ENCODE assay signal across 8 cellular contexts in genomic region chr19:7942981-7943443, GRCh38. TPM values are rescaled to one million over a fixed set of nuclear protein-coding genes. Genes with fewer than 3 reads are reported as not detected.
DNase-seq lines count a peak whose midpoint lies in the region; ATAC-seq, FAIRE-seq and TF ChIP-seq lines count a peak whose summit lies in the region.

No MANE protein-coding gene starts in this region.

- H3K4me3 ChIP-seq in K562 (peak overlapping the region; percentile 64), lower leg skin (ENCODE audit: low read depth, poor library complexity, severe bottlenecking) (peak overlapping the region; percentile 95), uterus (peak overlapping the region; percentile 64 to 98)

- peaks cover 63% of the 10 kb centered on the region for H3K79me2 ChIP-seq in K562 (ENCODE audit: control insufficient read depth, insufficient read depth, low read length)

- H4K20me1 ChIP-seq in K562 (replicated peaks; ENCODE audit: control insufficient read depth, insufficient read depth, low read length), result no peaks in the 10 kb centered on the region

- TF ChIP-seq CTCF in K562 (IDR thresholded peaks at IDR 0.05 in 2 of 3, conservative IDR thresholded peaks at IDR 0.05 in 1 of 3; ENCODE audit: insufficient read depth in 2 of 3, low read depth in 1 of 3, low read length in 3 of 3) (no peak), lower leg skin (IDR thresholded peaks at IDR 0.05) (no peak), uterus (IDR thresholded peaks at IDR 0.05) (no peak)

- H3K9me3 ChIP-seq in ES-I3 (ENCODE audit: control insufficient read depth, insufficient read depth, low read length), result no peaks in the 10 kb centered on the region
- H3K9me3 ChIP-seq in K562 (replicated peaks; ENCODE audit: control insufficient read depth, insufficient read depth, low read depth, low read length), result no peaks in the 10 kb centered on the region
- H3K9me3 ChIP-seq in uterus, result no peaks in the 10 kb centered on the region

- POLR2A ChIA-PET in K562 (lab: Yijun Ruan, JAX), result interaction anchor here (0.6 to 2.7 kb wide), 18 partner anchors 10 to 1168 kb away, joined by 3 to 27 read pairs (median 4); partner anchors contain the start of genes CTXN1, LRRC8E, NDUFA7 and RPS28

- TF ChIP-seq POLR2A in K562 (conservative IDR thresholded peaks at IDR 0.05) (no peak), lower leg skin (IDR thresholded peaks at IDR 0.05) (no peak), uterus (IDR thresholded peaks at IDR 0.05) (no peak)

- H3K36me3 ChIP-seq in ES-I3 (ENCODE audit: insufficient read depth, low read length) (peaks cover 4% of the 10 kb centered on the region; the same call in 1 of the 2 replicates), K562 (ENCODE audit: control insufficient read depth, insufficient read depth, low read length) (peaks cover 43% of the 10 kb centered on the region), uterus (no peaks in the 10 kb centered on the region)

- ATAC-seq in HG03175 (IDR thresholded peaks at IDR 0.05; ENCODE audit: unreplicated experiment) (peak; percentile 12), K562 (peak; percentile 24; the same call in 2 of the 3 replicates), GM21423 (IDR thresholded peaks at IDR 0.05; ENCODE audit: unreplicated experiment) (no peak)

- intact Hi-C loops in K562 (cut with micrococcal nuclease), result loop anchor here (2.0 to 10.0 kb wide), 3 partner anchors 60 to 209 kb away; no protein-coding TSS in a partner anchor
- intact Hi-C loops in lower leg skin (cut with DNase I; ENCODE audit: low total_unique reads), result loop anchor here (1.0 kb wide), 1 partner anchor 16 kb away; no protein-coding TSS in a partner anchor
- intact Hi-C loops in uterus (cut with DNase I; ENCODE audit: low total_unique reads), result loop anchor here (5.0 kb wide), 1 partner anchor 59 kb away; no protein-coding TSS in a partner anchor

- in situ Hi-C loops in K562 (cut with MboI) (no loop called here), KBM-7 (cut with MboI; ENCODE audit: low pct_unique_long_range_greater_than_20kb, low sequenced_read_pairs) (no loop called here)

- WGBS in K562 (ENCODE audit: insufficient coverage, low coverage, missing lambda C conversion rate), result 1% methylated on average over 33 of the region's 33 CpGs
- 3 to 4% methylated on average over 33 of the region's 33 CpGs for WGBS in lower leg skin, 2 donors

- H3K4me2 ChIP-seq in K562 (ENCODE audit: insufficient read depth, low read length), result peak overlapping the region; percentile 95

- no peak for TF ChIP-seq RAD21 in K562 (CRISPR knock-in tag; conservative IDR thresholded peaks at IDR 0.05 in 1 of 2, IDR thresholded peaks at IDR 0.05 in 1 of 2)

- BruUV-seq in K562 (replicated peaks; lab: Mats Ljungman, UMichigan), result no TSS peak

- FAIRE-seq in K562 (lab: Jason Lieb, UNC), result peak; percentile 11

- H3K9ac ChIP-seq in ES-I3 (ENCODE audit: low read depth, low read length), result peak overlapping the region; percentile 97
- peak overlapping the region; percentile 95 to 99 for H3K9ac ChIP-seq in K562 (ENCODE audit: insufficient read depth in 1 of 2, low read depth in 2 of 2, low read length in 2 of 2)

- DNase-seq in K562 (ENCODE audit: extremely low read depth in 1 of 4, low spot score in 3 of 4) (peak in 1 of 4 experiments; percentile 77), lower leg skin (ENCODE audit: low spot score in 2 of 2) (no peak), uterus (no peak), KBM-7 (no peak), H4 (ENCODE audit: low spot score) (no peak)

- TF ChIP-seq EP300 in K562 (IDR thresholded peaks at IDR 0.05; ENCODE audit: low read length), result no peak

- H3K27ac ChIP-seq in K562 (ENCODE audit: extremely low read depth, low read depth, low read length) (peak overlapping the region; percentile 94), uterus (peak overlapping the region; percentile 97 to 98)

- CTCF ChIA-PET in K562 (lab: Yijun Ruan, JAX; ENCODE audit: low intra/inter-chr PET ratio), result interaction anchor here (0.6 to 2.3 kb wide), 3 partner anchors 126 to 325 kb away, joined by 4 to 16 read pairs (median 7); no protein-coding TSS in a partner anchor

- H3K27me3 ChIP-seq in K562 (ENCODE audit: control insufficient read depth in 2 of 2, insufficient read depth in 2 of 2, low read length in 2 of 2) (no peaks in the 10 kb centered on the region), uterus (no peaks in the 10 kb centered on the region)

- peak overlapping the region; percentile 24; the same call in 1 of the 2 replicates for H2AFZ ChIP-seq in K562 (ENCODE audit: low read depth, low read length)

- peaks cover 4% of the 10 kb centered on the region for H3K9me1 ChIP-seq in K562 (ENCODE audit: control insufficient read depth, insufficient read depth, low read length)

- H3K4me1 ChIP-seq in ES-I3 (ENCODE audit: insufficient read depth, low read length) (no peaks in the 10 kb centered on the region), K562 (replicated peaks in 1 of 2; ENCODE audit: control insufficient read depth in 2 of 2, insufficient read depth in 2 of 2, low read length in 2 of 2) (peaks cover 11 to 28% of the 10 kb centered on the region in 2 experiments; a peak in 4 of 5 replicates), uterus (peaks cover 9 to 10% of the 10 kb centered on the region in 2 donors)

RNA-seq across cellular contexts. Expression of gene TIMM44, which starts 0.5 kb away (rescaled TPM):
- total RNA-seq in K562 (2011; cell fraction: chromatin; rRNA removed; ENCODE audit: low replicate concordance), result 230 and 405 TPM in 2 replicates
- total RNA-seq in K562 (2011; cell fraction: nucleolus; rRNA removed), result 274 and 281 TPM in 2 replicates
- total RNA-seq in K562 (2011; cell fraction: nucleoplasm; rRNA removed), result 181 and 216 TPM in 2 replicates
- total RNA-seq in K562 (2014; rRNA removed), result 211 and 231 TPM in 2 replicates
- 64.1 and 73.9 TPM in 2 replicates for total RNA-seq in K562 (2014; rRNA removed; fragmentation: Illumina TruSeq; extraction: Trizol)
- 104 and 115 TPM in 2 replicates for total RNA-seq in K562 (2015; rRNA removed; fragmentation: Illumina TruSeq; extraction: Trizol)
- total RNA-seq in K562 (2021), result 182 and 186 TPM in 2 replicates
- 60.1 and 74.4 TPM in 2 replicates for polyA plus RNA-seq in K562 (2011; rRNA removed)
- 89.7 and 229 TPM in 2 replicates for polyA plus RNA-seq in K562 (2011; cell fraction: cytosol; rRNA removed)
- 223 and 257 TPM in 2 replicates for polyA plus RNA-seq in K562 (2011; cell fraction: nucleus; rRNA removed)
- polyA plus RNA-seq in K562 (2012), result 101 and 142 TPM in 2 replicates
- 89.3 and 92.8 TPM in 2 replicates for polyA plus RNA-seq in K562 (2014; fragmentation: Illumina TruSeq; extraction: Trizol)
- polyA plus RNA-seq in K562 (2014; fragmentation: Nextera tagmentation; extraction: Ambion mirVana), result 10 to 100 TPM; 10.3 to 19.6 TPM
- 205 and 224 TPM in 2 replicates for polyA plus RNA-seq in K562 (2014; rRNA removed)
- 40.4 and 48.9 TPM in 2 replicates for polyA minus RNA-seq in K562 (2011; rRNA and poly(A)+ RNA removed)
- 59.1 and 73.7 TPM in 2 replicates for polyA minus RNA-seq in K562 (2011; cell fraction: cytosol; rRNA and poly(A)+ RNA removed)
- polyA minus RNA-seq in K562 (2011; cell fraction: nucleus; rRNA and poly(A)+ RNA removed), result 44.6 and 66.1 TPM in 2 replicates
- 100 to 1,000 TPM in 1 of 4 donors, 10 to 100 TPM in 3; 36.8 to 119 (median 51.7) TPM for total RNA-seq in lower leg skin
- total RNA-seq in uterus, result 100 to 1,000 TPM in 1 of 4 donors, 10 to 100 TPM in 3; 41.1 to 117 (median 62.9) TPM
- total RNA-seq in H4 (2014; rRNA removed; shearing (Covaris generic)), result 64.9 and 86.8 TPM in 2 replicates

RNA-seq across cellular contexts. Expression of gene CTXN1, which starts 17.1 kb away (rescaled TPM):
- total RNA-seq in K562 (2011; cell fraction: chromatin; rRNA removed; ENCODE audit: low replicate concordance), result 0.67 and 3.5 TPM in 2 replicates
- 6.2 and 8.0 TPM in 2 replicates for total RNA-seq in K562 (2011; cell fraction: nucleolus; rRNA removed)
- 2.6 and 3.4 TPM in 2 replicates for total RNA-seq in K562 (2011; cell fraction: nucleoplasm; rRNA removed)
- total RNA-seq in K562 (2014; rRNA removed) (7.4 and 10.9 TPM in 2 replicates), K562 (2014; rRNA removed; fragmentation: Illumina TruSeq; extraction: Trizol) (0.15 and 0.19 TPM in 2 replicates), K562 (2015; rRNA removed; fragmentation: Illumina TruSeq; extraction: Trizol) (1.8 and 2.3 TPM in 2 replicates), K562 (2021) (37.4 and 38.9 TPM in 2 replicates), lower leg skin (1 to 10 TPM; 4.0 to 4.8 (median 4.0) TPM), uterus (10 to 100 TPM in 2 of 4 donors, 1 to 10 TPM in 1, not detected in 1; 7.2 to 47.1 (median 14.9) TPM)
- polyA plus RNA-seq in K562 (2011; rRNA removed) (1.3 and 1.4 TPM in 2 replicates), K562 (2014; fragmentation: Illumina TruSeq; extraction: Trizol) (1.5 and 4.9 TPM in 2 replicates), K562 (2014; fragmentation: Nextera tagmentation; extraction: Ambion mirVana) (not detected), K562 (2014; rRNA removed) (9.2 and 14.5 TPM in 2 replicates)
- 6.3 and 53.8 TPM in 2 replicates for polyA plus RNA-seq in K562 (2011; cell fraction: cytosol; rRNA removed)
- polyA plus RNA-seq in K562 (2011; cell fraction: nucleus; rRNA removed), result 3.6 and 12.2 TPM in 2 replicates
- polyA plus RNA-seq in K562 (2012), result 4.8 and 15.6 TPM in 2 replicates
- 0.14 TPM in 1 of 2 replicates, not detected in the other for polyA minus RNA-seq in K562 (2011; rRNA and poly(A)+ RNA removed)
- 15.8 and 19.9 TPM in 2 replicates for polyA minus RNA-seq in K562 (2011; cell fraction: cytosol; rRNA and poly(A)+ RNA removed)
- 2.3 and 2.7 TPM in 2 replicates for polyA minus RNA-seq in K562 (2011; cell fraction: nucleus; rRNA and poly(A)+ RNA removed)
- total RNA-seq in H4 (2014; rRNA removed; shearing (Covaris generic)), result 3.6 and 11.5 TPM in 2 replicates

RNA-seq across cellular contexts. Expression of gene SNAPC2, which starts 22.9 kb away (rescaled TPM):
- 4.4 and 13.6 TPM in 2 replicates for total RNA-seq in K562 (2011; cell fraction: chromatin; rRNA removed; ENCODE audit: low replicate concordance)
- 10.9 and 14.3 TPM in 2 replicates for total RNA-seq in K562 (2011; cell fraction: nucleolus; rRNA removed)
- total RNA-seq in K562 (2011; cell fraction: nucleoplasm; rRNA removed), result 9.5 and 10.0 TPM in 2 replicates
- 30.3 and 42.7 TPM in 2 replicates for total RNA-seq in K562 (2014; rRNA removed)
- total RNA-seq in K562 (2014; rRNA removed; fragmentation: Illumina TruSeq; extraction: Trizol), result 4.1 and 4.2 TPM in 2 replicates
- total RNA-seq in K562 (2015; rRNA removed; fragmentation: Illumina TruSeq; extraction: Trizol), result 15.3 and 15.9 TPM in 2 replicates
- 37.1 and 45.1 TPM in 2 replicates for total RNA-seq in K562 (2021)
- polyA plus RNA-seq in K562 (2011; rRNA removed), result 10.9 and 20.1 TPM in 2 replicates
- 18.7 and 40.5 TPM in 2 replicates for polyA plus RNA-seq in K562 (2011; cell fraction: cytosol; rRNA removed)
- polyA plus RNA-seq in K562 (2011; cell fraction: nucleus; rRNA removed), result 18.7 and 32.8 TPM in 2 replicates
- 30.8 and 37.6 TPM in 2 replicates for polyA plus RNA-seq in K562 (2012)
- 18.2 and 39.9 TPM in 2 replicates for polyA plus RNA-seq in K562 (2014; fragmentation: Illumina TruSeq; extraction: Trizol)
- 1 to 10 TPM in 1 of 2 experiments, under 1 TPM in 1; 0.59 to 1.4 TPM for polyA plus RNA-seq in K562 (2014; fragmentation: Nextera tagmentation; extraction: Ambion mirVana)
- 32.0 and 34.4 TPM in 2 replicates for polyA plus RNA-seq in K562 (2014; rRNA removed)
- 4.3 and 4.8 TPM in 2 replicates for polyA minus RNA-seq in K562 (2011; rRNA and poly(A)+ RNA removed)
- 14.0 and 17.1 TPM in 2 replicates for polyA minus RNA-seq in K562 (2011; cell fraction: cytosol; rRNA and poly(A)+ RNA removed)
- polyA minus RNA-seq in K562 (2011; cell fraction: nucleus; rRNA and poly(A)+ RNA removed), result 9.7 and 13.1 TPM in 2 replicates
- total RNA-seq in lower leg skin, result 10 to 100 TPM; 15.7 to 26.4 (median 24.6) TPM
- total RNA-seq in uterus, result 10 to 100 TPM; 11.8 to 66.8 (median 19.0) TPM
- total RNA-seq in H4 (2014; rRNA removed; shearing (Covaris generic)), result 23.5 and 27.0 TPM in 2 replicates

RNA-seq across cellular contexts. Expression of gene TGFBR3L, which starts 28.4 kb away (rescaled TPM):
- 0.69 TPM in 1 of 2 replicates, not detected in the other for total RNA-seq in K562 (2011; cell fraction: chromatin; rRNA removed; ENCODE audit: low replicate concordance)
- 0.33 TPM in 1 of 2 replicates, not detected in the other for total RNA-seq in K562 (2011; cell fraction: nucleolus; rRNA removed)
- not detected in 2 replicates for total RNA-seq in K562 (2011; cell fraction: nucleoplasm; rRNA removed)
- total RNA-seq in K562 (2014; rRNA removed) (not detected in 2 replicates), K562 (2014; rRNA removed; fragmentation: Illumina TruSeq; extraction: Trizol) (not detected in 2 replicates), K562 (2015; rRNA removed; fragmentation: Illumina TruSeq; extraction: Trizol) (not detected in 2 replicates), K562 (2021) (0.18 TPM in 1 of 2 replicates, not detected in the other), lower leg skin (1 to 10 TPM in 3 of 4 donors, not detected in 1; 1.5 to 3.7 (median 2.1) TPM), uterus (1 to 10 TPM in 1 of 4 donors, not detected in 3; 5.2 TPM)
- polyA plus RNA-seq in K562 (2011; rRNA removed) (0.08 TPM in 1 of 2 replicates, not detected in the other), K562 (2014; fragmentation: Illumina TruSeq; extraction: Trizol) (not detected in 2 replicates), K562 (2014; fragmentation: Nextera tagmentation; extraction: Ambion mirVana) (not detected), K562 (2014; rRNA removed) (not detected in 2 replicates)
- 0.09 TPM in 2 replicates for polyA plus RNA-seq in K562 (2011; cell fraction: cytosol; rRNA removed)
- polyA plus RNA-seq in K562 (2011; cell fraction: nucleus; rRNA removed), result 0.15 and 0.58 TPM in 2 replicates
- 0.26 and 0.28 TPM in 2 replicates for polyA plus RNA-seq in K562 (2012)
- polyA minus RNA-seq in K562 (2011; rRNA and poly(A)+ RNA removed), result not detected in 2 replicates
- polyA minus RNA-seq in K562 (2011; cell fraction: cytosol; rRNA and poly(A)+ RNA removed), result not detected in 2 replicates
- polyA minus RNA-seq in K562 (2011; cell fraction: nucleus; rRNA and poly(A)+ RNA removed), result not detected in 2 replicates
- not detected in 2 replicates for total RNA-seq in H4 (2014; rRNA removed; shearing (Covaris generic))

RNA-seq across cellular contexts. Expression of gene MAP2K7, which starts 39.3 kb away (rescaled TPM):
- 34.2 and 92.8 TPM in 2 replicates for total RNA-seq in K562 (2011; cell fraction: chromatin; rRNA removed; ENCODE audit: low replicate concordance)
- total RNA-seq in K562 (2011; cell fraction: nucleolus; rRNA removed), result 57.2 and 57.4 TPM in 2 replicates
- total RNA-seq in K562 (2011; cell fraction: nucleoplasm; rRNA removed), result 41.1 and 52.7 TPM in 2 replicates
- 19.4 and 23.9 TPM in 2 replicates for total RNA-seq in K562 (2014; rRNA removed)
- 3.1 and 4.1 TPM in 2 replicates for total RNA-seq in K562 (2014; rRNA removed; fragmentation: Illumina TruSeq; extraction: Trizol)
- 11.3 and 12.3 TPM in 2 replicates for total RNA-seq in K562 (2015; rRNA removed; fragmentation: Illumina TruSeq; extraction: Trizol)
- 43.8 and 45.8 TPM in 2 replicates for total RNA-seq in K562 (2021)
- polyA plus RNA-seq in K562 (2011; rRNA removed), result 14.9 and 15.7 TPM in 2 replicates
- 16.0 and 27.0 TPM in 2 replicates for polyA plus RNA-seq in K562 (2011; cell fraction: cytosol; rRNA removed)
- polyA plus RNA-seq in K562 (2011; cell fraction: nucleus; rRNA removed), result 39.0 and 61.8 TPM in 2 replicates
- 29.3 and 31.2 TPM in 2 replicates for polyA plus RNA-seq in K562 (2012)
- 14.1 and 27.3 TPM in 2 replicates for polyA plus RNA-seq in K562 (2014; fragmentation: Illumina TruSeq; extraction: Trizol)
- under 1 TPM; 0.51 to 0.99 TPM for polyA plus RNA-seq in K562 (2014; fragmentation: Nextera tagmentation; extraction: Ambion mirVana)
- polyA plus RNA-seq in K562 (2014; rRNA removed), result 37.6 and 40.1 TPM in 2 replicates
- polyA minus RNA-seq in K562 (2011; rRNA and poly(A)+ RNA removed), result 4.7 and 7.6 TPM in 2 replicates
- 17.0 and 17.8 TPM in 2 replicates for polyA minus RNA-seq in K562 (2011; cell fraction: cytosol; rRNA and poly(A)+ RNA removed)
- polyA minus RNA-seq in K562 (2011; cell fraction: nucleus; rRNA and poly(A)+ RNA removed), result 14.3 and 15.6 TPM in 2 replicates
- total RNA-seq in lower leg skin, result 10 to 100 TPM; 23.1 to 47.8 (median 30.9) TPM
- total RNA-seq in uterus, result 10 to 100 TPM in 2 of 4 donors, 1 to 10 TPM in 1, under 1 TPM in 1; 0.59 to 40.2 (median 9.4) TPM
- total RNA-seq in H4 (2014; rRNA removed; shearing (Covaris generic)), result 2.9 and 4.2 TPM in 2 replicates
